Comparison of ENCODE assay signal across 16 cellular contexts in genomic region chr6:132399376-132400074, GRCh38. TPM values are rescaled to one million over a fixed set of nuclear protein-coding genes. Genes with fewer than 3 reads are reported as not detected.
DNase-seq lines count a peak whose midpoint lies in the region; ATAC-seq and TF ChIP-seq lines count a peak whose summit lies in the region.
"Had no signal": no experiment of that assay in that cellular context is flagged by ENCODE, and none has a peak within 500 bp of the region (broad histone marks: within the 10 kb centered on the region; RNA-seq: fewer than 3 reads in every experiment).

No MANE protein-coding gene starts in this region.

- peak overlapping the region; percentile 94 for H3K4me3 Mint-ChIP-seq in HFFc6

- no peaks in the 10 kb centered on the region for H3K27me3 ChIP-seq in AG04450 (ENCODE audit: control insufficient read depth, insufficient read depth, low read length)
- no peaks in the 10 kb centered on the region for H3K27me3 ChIP-seq in brain microvascular endothelial cell (replicated peaks)
- no peaks in the 10 kb centered on the region for H3K27me3 ChIP-seq in mesenchymal stem cell (ENCODE audit: control insufficient read depth in 1 of 2, insufficient read depth in 1 of 2, low read length in 2 of 2)

- no peaks in the 10 kb centered on the region for H3K9me3 ChIP-seq in AG04450 (ENCODE audit: control insufficient read depth, insufficient read depth, low read length)
- peaks cover 14% of the 10 kb centered on the region for H3K9me3 ChIP-seq in mesenchymal stem cell (ENCODE audit: control insufficient read depth, low read length)
- H3K9me3 ChIP-seq: body of pancreas had no signal

- H3K23ac ChIP-seq in mesenchymal stem cell (ENCODE audit: low read length in 2 of 2): no peak overlapping the region

- peak overlapping the region; percentile 90 for H3K9ac ChIP-seq in mesenchymal stem cell (ENCODE audit: low read length)

- no peak overlapping the region for H2BK12ac ChIP-seq in mesenchymal stem cell (ENCODE audit: low read length in 2 of 2)

- H4K8ac ChIP-seq in mesenchymal stem cell (ENCODE audit: low read length): no peak overlapping the region

- H2BK5ac ChIP-seq in mesenchymal stem cell (ENCODE audit: low read depth, low read length, poor library complexity, severe bottlenecking): no peak overlapping the region

- no peak overlapping the region for H3K14ac ChIP-seq in mesenchymal stem cell (ENCODE audit: low read length in 2 of 2)

- H3K27ac Mint-ChIP-seq in HFFc6: peak overlapping the region; percentile 86

- H4K91ac ChIP-seq in mesenchymal stem cell (ENCODE audit: low read length): no peak overlapping the region

- H3K9me3 Mint-ChIP-seq in HFFc6: peaks cover 15% of the 10 kb centered on the region

- H3K4me3 ChIP-seq in AG04450 (ENCODE audit: low read depth, low read length): peak overlapping the region; percentile 84
- no peak overlapping the region for H3K4me3 ChIP-seq in brain microvascular endothelial cell (ENCODE audit: low read depth, low read length)
- peak overlapping the region in 1 of 2 experiments; percentile 92 for H3K4me3 ChIP-seq in mesenchymal stem cell (ENCODE audit: insufficient read depth in 1 of 2, low read depth in 1 of 2, low read length in 2 of 2)
- H3K4me3 ChIP-seq: body of pancreas had no signal

- H2BK120ac ChIP-seq in mesenchymal stem cell (ENCODE audit: low read depth, low read length): no peak overlapping the region

- peaks cover 86% of the 10 kb centered on the region for H3K4me1 Mint-ChIP-seq in HFFc6 (ENCODE audit: low read depth)

- H3K36me3 ChIP-seq in brain microvascular endothelial cell (replicated peaks): no peaks in the 10 kb centered on the region
- H3K36me3 ChIP-seq in mesenchymal stem cell (ENCODE audit: control insufficient read depth in 1 of 2, insufficient read depth in 2 of 2, low read depth in 1 of 2, low read length in 2 of 2): no peaks in the 10 kb centered on the region
- H3K36me3 ChIP-seq: spleen had no signal

- no peak for TF ChIP-seq CTCF in AG04450 (IDR thresholded peaks at IDR 0.05; ENCODE audit: low read depth, low read length)
- TF ChIP-seq CTCF in HFFc6 (IDR thresholded peaks at IDR 0.05): no peak
- TF ChIP-seq CTCF in brain microvascular endothelial cell (IDR thresholded peaks at IDR 0.05; ENCODE audit: low read depth, low read length, missing control alignments): no peak
- no peak for TF ChIP-seq CTCF in GM13977 (IDR thresholded peaks at IDR 0.05; ENCODE audit: extremely low read depth, insufficient read depth, missing control alignments)

- DNase-seq in AG04450 (ENCODE audit: low read depth, low spot score) (no peak), HFFc6 (peak; percentile 85), brain microvascular endothelial cell (peak; percentile 51), mesenchymal stem cell (peak; percentile 29), GM13977 (ENCODE audit: low spot score) (no peak), posterior vena cava (ENCODE audit: low spot score) (no peak)
- DNase-seq: activated T-cell treated with anti-CD3 and anti-CD28 coated beads for 4 hours, AML-193, body of pancreas, DMS79 treated with DMSO at 0.1 percent for 48 hours, NCI-H1092, NCI-H510A treated with DMSO at 0.1 percent for 48 hours, Right ventricle myocardium superior, spleen had no signal

- H3K79me1 ChIP-seq in mesenchymal stem cell (replicated peaks; ENCODE audit: low read length, poor library complexity, severe bottlenecking): peaks cover 10% of the 10 kb centered on the region

- in situ Hi-C loops in brain microvascular endothelial cell (cut with HindIII; ENCODE audit: low pct_ligation_motif_present, low sequenced_read_pairs) (no loop called here), GM13977 (cut with MboI; ENCODE audit: low pct_unique_long_range_greater_than_20kb, low sequenced_read_pairs, unreplicated experiment) (no loop called here)

- H3K27me3 Mint-ChIP-seq in HFFc6 (ENCODE audit: insufficient read depth): no peaks in the 10 kb centered on the region

- no peak overlapping the region for H3K4ac ChIP-seq in mesenchymal stem cell (ENCODE audit: low read depth in 1 of 2, low read length in 2 of 2)

- H2AFZ ChIP-seq in mesenchymal stem cell (ENCODE audit: low read depth, low read length): no peak overlapping the region

- no peak overlapping the region for H3K18ac ChIP-seq in mesenchymal stem cell (ENCODE audit: low read depth in 1 of 2, low read length in 2 of 2)

- intact Hi-C loops in posterior vena cava (cut with DNase I): no loop called here

- POLR2A ChIA-PET in AG04450 (lab: Yijun Ruan, JAX): no interaction called here

- H3K36me3 Mint-ChIP-seq in HFFc6 (ENCODE audit: low read depth): peaks cover 35% of the 10 kb centered on the region

- H2AK5ac ChIP-seq in mesenchymal stem cell (ENCODE audit: low read length, severe bottlenecking): no peak overlapping the region

- no CpG with 5 or more reads among the region's 4 CpGs for WGBS in mesenchymal stem cell

- CTCF ChIA-PET in AG04450 (lab: Charles Lee): interaction anchor here (1.2 to 1.5 kb wide), 2 partner anchors 99 to 120 kb away, joined by 4 to 8 read pairs; no protein-coding TSS in a partner anchor

- H2BK15ac ChIP-seq in mesenchymal stem cell (ENCODE audit: low read depth, poor library complexity, severe bottlenecking): no peak overlapping the region

- ATAC-seq in HG03354 (IDR thresholded peaks at IDR 0.05; ENCODE audit: poor library complexity, severe bottlenecking, unreplicated experiment): no peak
- no peak for ATAC-seq in HG03432 (IDR thresholded peaks at IDR 0.05; ENCODE audit: unreplicated experiment)
- ATAC-seq: body of pancreas had no signal

- H3K27ac ChIP-seq in AG04450 (ENCODE audit: low read depth, low read length) (no peak overlapping the region), brain microvascular endothelial cell (no peak overlapping the region), mesenchymal stem cell (ENCODE audit: low read length, poor library complexity, severe bottlenecking) (peak overlapping the region; percentile 76)
- H3K27ac ChIP-seq: body of pancreas, spleen had no signal

- no peak overlapping the region for H3K4me2 ChIP-seq in mesenchymal stem cell (ENCODE audit: low read length, poor library complexity, severe bottlenecking)

- H3K4me1 ChIP-seq in mesenchymal stem cell (ENCODE audit: control insufficient read depth, insufficient read depth, low read depth, low read length): peaks cover 11% of the 10 kb centered on the region

RNA-seq across cellular contexts. Expression of gene MOXD1, which starts 1.8 kb away (rescaled TPM):
- polyA plus RNA-seq in AG04450 (2011; rRNA removed): 55.9 and 67.5 TPM in 2 replicates
- polyA minus RNA-seq in AG04450 (2011; rRNA and poly(A)+ RNA removed): 15.5 and 22.3 TPM in 2 replicates
- 100 to 1,000 TPM in 5 of 6 experiments, 10 to 100 TPM in 1; 85.0 to 174 (median 153) TPM for total RNA-seq in HFFc6 (2021; fragmentation: NEBNext Ultra II Directional; extraction: Animal tissue kit (Norgen Biotek cat#: 25700))
- 30.8 TPM for polyA plus RNA-seq in mesenchymal stem cell (2013, experiment 1 of 2)
- 32.3 TPM for polyA plus RNA-seq in mesenchymal stem cell (2013, experiment 2 of 2)
- total RNA-seq in posterior vena cava: 1 to 10 TPM; 2.0 to 4.2 TPM

Comparison
In these comparisons a context has a peak if more than half of its experiments do, and no peak if none do; other contexts are left out.
1. DNase-seq: peak in HFFc6 (single experiment), brain microvascular endothelial cell (single experiment) and mesenchymal stem cell (single experiment); none in AG04450 (single experiment), GM13977 (single experiment) and posterior vena cava (single experiment).
2. RNA of gene MOXD1, which starts 1.8 kb away (total RNA-seq): 85.0 to 174 TPM in HFFc6; 2.0 to 4.2 TPM in posterior vena cava; every median in the first group is over 10 times any median in the second.